In the genomic region with DNA sequence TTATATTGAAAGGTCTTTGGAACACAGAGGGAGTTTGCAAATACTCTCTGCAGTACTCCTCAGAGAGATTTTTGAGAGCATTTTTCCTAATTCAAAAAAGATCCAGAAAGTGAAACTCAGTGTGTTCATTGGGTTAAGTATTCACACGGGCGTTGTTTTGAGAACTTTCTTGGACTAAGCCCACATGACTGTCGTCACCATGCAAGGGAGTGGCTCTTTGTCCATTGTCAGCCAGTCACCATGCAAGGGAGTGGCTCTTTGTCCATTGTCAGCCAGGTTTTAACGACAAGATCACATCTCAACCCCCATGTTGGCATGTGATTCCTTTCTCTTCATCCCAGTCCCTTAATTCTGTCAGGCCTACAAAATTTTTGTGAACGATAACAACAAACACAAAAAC, we compare ENCODE assay signal across 17 cellular contexts.
DNase-seq lines count a peak whose midpoint lies in the region; ATAC-seq, FAIRE-seq and TF ChIP-seq lines count a peak whose summit lies in the region.
"Had no signal": no experiment of that assay in that cellular context is flagged by ENCODE, and none has a peak within 500 bp of the region (broad histone marks: within the 10 kb centered on the region; RNA-seq: fewer than 3 reads in every experiment).

No MANE protein-coding gene starts in this region.

- H2BK120ac ChIP-seq in mesenchymal stem cell (ENCODE audit: low read depth, low read length) = no peak overlapping the region

- CTCF ChIA-PET in HepG2 (lab: Yijun Ruan, JAX; ENCODE audit: low intra/inter-chr PET ratio, low total read pairs) = no interaction called here
- CTCF ChIA-PET in naive thymus-derived CD4-positive, alpha-beta T cell (lab: Charles Lee) = no interaction called here

- no peaks in the 10 kb centered on the region for H3K36me3 ChIP-seq in right lobe of liver
- no peaks in the 10 kb centered on the region for H3K36me3 ChIP-seq in HepG2 (replicated peaks in 1 of 2; ENCODE audit: control insufficient read depth in 1 of 2, insufficient read depth in 2 of 2, low read length in 2 of 2)
- H3K36me3 ChIP-seq in esophagus squamous epithelium = no peaks in the 10 kb centered on the region
- no peaks in the 10 kb centered on the region for H3K36me3 ChIP-seq in mesenchymal stem cell (ENCODE audit: control insufficient read depth in 1 of 2, insufficient read depth in 2 of 2, low read depth in 1 of 2, low read length in 2 of 2)
- no peaks in the 10 kb centered on the region for H3K36me3 ChIP-seq in vagina
- no peaks in the 10 kb centered on the region for H3K36me3 ChIP-seq in naive thymus-derived CD4-positive, alpha-beta T cell (ENCODE audit: control insufficient read depth in 2 of 3, insufficient read depth in 3 of 3, low read length in 3 of 3)
- H3K36me3 ChIP-seq: ascending aorta had no signal

- H3K18ac ChIP-seq in mesenchymal stem cell (ENCODE audit: low read depth in 1 of 2, low read length in 2 of 2) = no peak overlapping the region

- in situ Hi-C loops in HepG2 (cut with HindIII; ENCODE audit: extremely low pct_ligation_motif_present, low pct_unique_long_range_greater_than_20kb) = loop anchor here (10.0 to 25.0 kb wide), 2 partner anchors 213 to 796 kb away; no protein-coding TSS in a partner anchor

- H4K91ac ChIP-seq in mesenchymal stem cell (ENCODE audit: low read length) = no peak overlapping the region

- ATAC-seq in right lobe of liver (peak in 3 of 4 donors; percentile 28 to 54 (median 54)), HepG2 (no peak)
- ATAC-seq in naive thymus-derived CD4-positive, alpha-beta T cell = no peak
- ATAC-seq: WTC11 had no signal

- no peak overlapping the region for H3K4ac ChIP-seq in mesenchymal stem cell (ENCODE audit: low read depth in 1 of 2, low read length in 2 of 2)

- no peak for FAIRE-seq in HepG2 (lab: Jason Lieb, UNC)

- H3K14ac ChIP-seq in mesenchymal stem cell (ENCODE audit: low read length in 2 of 2) = no peak overlapping the region

- no peak overlapping the region for H2AK5ac ChIP-seq in mesenchymal stem cell (ENCODE audit: low read length, severe bottlenecking)

- WGBS in right lobe of liver (ENCODE audit: insufficient coverage, low coverage, low lambda C conversion rate, missing lambda C conversion rate) = 51% methylated on average over 5 of the region's 5 CpGs
- WGBS in HepG2 (ENCODE audit: low lambda C conversion rate) = 30% methylated on average over 5 of the region's 5 CpGs
- WGBS in esophagus squamous epithelium, 2 donors = 27 to 41% methylated on average over 5 of the region's 5 CpGs
- WGBS in mesenchymal stem cell = 97% methylated on average over 5 of the region's 5 CpGs

- POLR2A ChIA-PET in HepG2 (lab: Yijun Ruan, JAX) = no interaction called here
- POLR2A ChIA-PET in naive thymus-derived CD4-positive, alpha-beta T cell (lab: Charles Lee) = no interaction called here

- peak overlapping the region in 1 of 9 donors; percentile 24 for H3K27ac Mint-ChIP-seq in naive thymus-derived CD4-positive, alpha-beta T cell
- H3K27ac Mint-ChIP-seq: progenitor cell of endocrine pancreas; T-helper 1 cell treated with Interleukin-12 subunit alpha and Interleukin-12 subunit beta and Interleukin-4 antibody, amounts not matched to agents 30 μg/mL and 1 μg/mL, for 36 hours; WTC11 had no signal

- H3K4me1 ChIP-seq in right lobe of liver (no peaks in the 10 kb centered on the region), HepG2 (ENCODE audit: insufficient read depth, low read length) (peaks cover 9% of the 10 kb centered on the region; the same call in 1 of the 2 replicates), esophagus squamous epithelium (peaks cover 0 to 16% (median 3%) of the 10 kb centered on the region in 3 donors), mesenchymal stem cell (ENCODE audit: control insufficient read depth, insufficient read depth, low read depth, low read length) (peaks cover 1% of the 10 kb centered on the region), vagina (peaks cover 21% of the 10 kb centered on the region)
- no peaks in the 10 kb centered on the region for H3K4me1 ChIP-seq in naive thymus-derived CD4-positive, alpha-beta T cell (ENCODE audit: control insufficient read depth in 2 of 2, insufficient read depth in 2 of 2, low read length in 2 of 2)
- H3K4me1 ChIP-seq: ascending aorta had no signal

- no peak overlapping the region for H4K8ac ChIP-seq in mesenchymal stem cell (ENCODE audit: low read length)

- no peak overlapping the region for H3K4me3 Mint-ChIP-seq in naive thymus-derived CD4-positive, alpha-beta T cell
- H3K4me3 Mint-ChIP-seq: T-helper 1 cell treated with Interleukin-12 subunit alpha and Interleukin-12 subunit beta and Interleukin-4 antibody, amounts not matched to agents 30 μg/mL and 1 μg/mL, for 36 hours; WTC11 had no signal

- no peaks in the 10 kb centered on the region for H4K20me1 ChIP-seq in HepG2 (ENCODE audit: insufficient read depth, low read length)

- no peak for DNase-seq in right lobe of liver
- DNase-seq in HepG2 (ENCODE audit: low spot score) = no peak
- no peak for DNase-seq in esophagus squamous epithelium (lab: John Stamatoyannopoulos, UW)
- DNase-seq in mesenchymal stem cell = no peak
- no peak for DNase-seq in vagina (ENCODE audit: extremely low spot score in 2 of 2)
- DNase-seq in foreskin melanocyte = no peak
- DNase-seq in naive thymus-derived CD4-positive, alpha-beta T cell = no peak
- no peak for DNase-seq in stimulated activated CD8-positive, alpha-beta memory T cell treated with anti-CD3 and anti-CD28 coated beads, Interleukin-4, amount 100 ng/mL, for 48 hours
- DNase-seq: activated CD8-positive, alpha-beta memory T cell treated with anti-CD3 and anti-CD28 coated beads for 24 hours; activated effector memory CD4-positive, alpha-beta T cell treated with Interleukin-2 at 50 U/mL for 16 hours; NCI-H1930; NCI-H526; RPMI8226 had no signal

- no peaks in the 10 kb centered on the region for H3K79me1 ChIP-seq in mesenchymal stem cell (replicated peaks; ENCODE audit: low read length, poor library complexity, severe bottlenecking)

- no peak overlapping the region for H2BK15ac ChIP-seq in mesenchymal stem cell (ENCODE audit: low read depth, poor library complexity, severe bottlenecking)

- no peaks in the 10 kb centered on the region for H3K27me3 ChIP-seq in right lobe of liver
- peaks cover 0 to 7% of the 10 kb centered on the region in 2 experiments; a peak in 1 of 5 replicates for H3K27me3 ChIP-seq in HepG2 (ENCODE audit: control insufficient read depth in 1 of 2, insufficient read depth in 2 of 2, low read length in 2 of 2)
- H3K27me3 ChIP-seq in esophagus squamous epithelium = no peaks in the 10 kb centered on the region
- H3K27me3 ChIP-seq in mesenchymal stem cell (ENCODE audit: control insufficient read depth in 1 of 2, insufficient read depth in 1 of 2, low read length in 2 of 2) = peaks cover 4 to 7% of the 10 kb centered on the region in 2 experiments
- no peaks in the 10 kb centered on the region for H3K27me3 ChIP-seq in vagina
- H3K27me3 ChIP-seq in naive thymus-derived CD4-positive, alpha-beta T cell (ENCODE audit: control insufficient read depth in 2 of 2, insufficient read depth in 2 of 2, low read length in 2 of 2) = no peaks in the 10 kb centered on the region
- H3K27me3 ChIP-seq: ascending aorta had no signal

- TF ChIP-seq EP300 in HepG2 (IDR thresholded peaks at IDR 0.05; ENCODE audit: low read depth in 2 of 2, low read length in 2 of 2) (no peak), HepG2 (CRISPR knock-in tag; IDR thresholded peaks at IDR 0.05; ENCODE audit: borderline replicate concordance) (no peak)

- no peak overlapping the region for H3K23ac ChIP-seq in mesenchymal stem cell (ENCODE audit: low read length in 2 of 2)

- no peaks in the 10 kb centered on the region for H3K79me2 ChIP-seq in HepG2 (ENCODE audit: insufficient read depth, low read length)

- peaks cover 0 to 6% (median 0%) of the 10 kb centered on the region in 5 donors for H3K27me3 Mint-ChIP-seq in naive thymus-derived CD4-positive, alpha-beta T cell

- no TSS peak for BruUV-seq in HepG2 (replicated peaks; lab: Mats Ljungman, UMichigan)

- no peak for TF ChIP-seq RAD21 in HepG2 (CRISPR knock-in tag; IDR thresholded peaks at IDR 0.05)

- no peak overlapping the region for H3K9ac ChIP-seq in HepG2 (ENCODE audit: insufficient read depth, low read depth, low read length)
- H3K9ac ChIP-seq in mesenchymal stem cell (ENCODE audit: low read length) = peak overlapping the region; percentile 72

- H3K27ac ChIP-seq in right lobe of liver (no peak overlapping the region), HepG2 (ENCODE audit: extremely low read length, insufficient read depth, low read length) (no peak overlapping the region), esophagus squamous epithelium (peak overlapping the region; percentile 2 to 78 (median 58)), mesenchymal stem cell (ENCODE audit: low read length, poor library complexity, severe bottlenecking) (no peak overlapping the region), vagina (peak overlapping the region; percentile 64)
- H3K27ac ChIP-seq in naive thymus-derived CD4-positive, alpha-beta T cell (ENCODE audit: low read depth, low read length) = no peak overlapping the region
- H3K27ac ChIP-seq: ascending aorta had no signal

- H3K4me3 ChIP-seq in right lobe of liver (no peak overlapping the region), HepG2 (replicated peaks in 1 of 3; ENCODE audit: insufficient read depth in 1 of 3, low read depth in 2 of 3, low read length in 3 of 3) (no peak overlapping the region), esophagus squamous epithelium (no peak overlapping the region), mesenchymal stem cell (ENCODE audit: insufficient read depth in 1 of 2, low read depth in 1 of 2, low read length in 2 of 2) (peak overlapping the region in 1 of 2 experiments; percentile 59), vagina (peak overlapping the region in 1 of 2 donors; percentile 13)
- no peak overlapping the region for H3K4me3 ChIP-seq in naive thymus-derived CD4-positive, alpha-beta T cell (ENCODE audit: low read length)
- H3K4me3 ChIP-seq: ascending aorta had no signal

- no peaks in the 10 kb centered on the region for H3K36me3 Mint-ChIP-seq in naive thymus-derived CD4-positive, alpha-beta T cell

- H2AFZ ChIP-seq in HepG2 (ENCODE audit: low read length) (no peak overlapping the region), mesenchymal stem cell (ENCODE audit: low read depth, low read length) (no peak overlapping the region)

- TF ChIP-seq CTCF in right lobe of liver (IDR thresholded peaks at IDR 0.05) = no peak
- TF ChIP-seq CTCF in HepG2 (CRISPR knock-in tag; IDR thresholded peaks at IDR 0.05) = no peak
- no peak for TF ChIP-seq CTCF in esophagus squamous epithelium (IDR thresholded peaks at IDR 0.05)
- no peak for TF ChIP-seq CTCF in vagina (IDR thresholded peaks at IDR 0.05)

- no peak overlapping the region for H2BK5ac ChIP-seq in mesenchymal stem cell (ENCODE audit: low read depth, low read length, poor library complexity, severe bottlenecking)

- H3K4me2 ChIP-seq in HepG2 (ENCODE audit: low read depth, low read length) = no peak overlapping the region
- H3K4me2 ChIP-seq in mesenchymal stem cell (ENCODE audit: low read length, poor library complexity, severe bottlenecking) = no peak overlapping the region

- H3K9me3 Mint-ChIP-seq in naive thymus-derived CD4-positive, alpha-beta T cell = no peaks in the 10 kb centered on the region
- H3K9me3 Mint-ChIP-seq: T-helper 1 cell treated with Interleukin-12 subunit alpha and Interleukin-12 subunit beta and Interleukin-4 antibody, amounts not matched to agents 30 μg/mL and 1 μg/mL, for 36 hours had no signal

- peaks cover 3 to 6% (median 4%) of the 10 kb centered on the region in 7 donors for H3K4me1 Mint-ChIP-seq in naive thymus-derived CD4-positive, alpha-beta T cell

- TF ChIP-seq POLR2A in right lobe of liver (IDR thresholded peaks at IDR 0.05) (no peak), HepG2 (IDR thresholded peaks at IDR 0.05; ENCODE audit: insufficient read depth in 1 of 2, low read depth in 2 of 2, low read length in 2 of 2) (no peak), esophagus squamous epithelium (IDR thresholded peaks at IDR 0.05) (no peak), vagina (IDR thresholded peaks at IDR 0.05) (no peak)

- H3K9me3 ChIP-seq in right lobe of liver (no peaks in the 10 kb centered on the region), HepG2 (ENCODE audit: low read length) (no peaks in the 10 kb centered on the region), esophagus squamous epithelium (no peaks in the 10 kb centered on the region), mesenchymal stem cell (ENCODE audit: control insufficient read depth, low read length) (no peaks in the 10 kb centered on the region), vagina (no peaks in the 10 kb centered on the region)
- no peaks in the 10 kb centered on the region for H3K9me3 ChIP-seq in naive thymus-derived CD4-positive, alpha-beta T cell (ENCODE audit: control insufficient read depth in 2 of 3, low read length in 3 of 3)
- H3K9me3 ChIP-seq: ascending aorta had no signal

- no peak overlapping the region for H2BK12ac ChIP-seq in mesenchymal stem cell (ENCODE audit: low read length in 2 of 2)

- intact Hi-C loops in right lobe of liver (cut with DNase I) = loop anchor here (10.0 kb wide), 2 partner anchors 83 to 213 kb away; a partner anchor contains a TSS
- intact Hi-C loops in HepG2 (cut with micrococcal nuclease; ENCODE audit: unreplicated experiment) = loop anchor here (10.0 kb wide), 1 partner anchor 83 kb away; a partner anchor contains a TSS
- intact Hi-C loops in esophagus squamous epithelium (cut with DNase I) = loop anchor here (5.0 kb wide), 1 partner anchor 71 kb away; no protein-coding TSS in a partner anchor
- intact Hi-C loops in vagina (cut with DNase I) = loop anchor here (5.0 kb wide), 1 partner anchor 216 kb away; no protein-coding TSS in a partner anchor
- intact Hi-C loops in naive thymus-derived CD4-positive, alpha-beta T cell (cut with micrococcal nuclease) = no loop called here

Comparison
In these comparisons a context has a peak if more than half of its experiments do, and no peak if none do; other contexts are left out.
1. ATAC-seq: peak in right lobe of liver (3 of 4); none in HepG2 (single experiment) and naive thymus-derived CD4-positive, alpha-beta T cell (single experiment).
2. H3K27ac ChIP-seq: peak in esophagus squamous epithelium (4 of 4) and vagina (single experiment); none in right lobe of liver (0 of 3), HepG2 (single experiment), mesenchymal stem cell (single experiment) and naive thymus-derived CD4-positive, alpha-beta T cell (single experiment).
3. intact Hi-C loops: an anchor here in right lobe of liver (10.0 kb wide), HepG2 (10.0 kb wide), esophagus squamous epithelium (5.0 kb wide) and vagina (5.0 kb wide); none called in naive thymus-derived CD4-positive, alpha-beta T cell.